8 cellular contexts compared by ENCODE assay signal in the genomic region with DNA sequence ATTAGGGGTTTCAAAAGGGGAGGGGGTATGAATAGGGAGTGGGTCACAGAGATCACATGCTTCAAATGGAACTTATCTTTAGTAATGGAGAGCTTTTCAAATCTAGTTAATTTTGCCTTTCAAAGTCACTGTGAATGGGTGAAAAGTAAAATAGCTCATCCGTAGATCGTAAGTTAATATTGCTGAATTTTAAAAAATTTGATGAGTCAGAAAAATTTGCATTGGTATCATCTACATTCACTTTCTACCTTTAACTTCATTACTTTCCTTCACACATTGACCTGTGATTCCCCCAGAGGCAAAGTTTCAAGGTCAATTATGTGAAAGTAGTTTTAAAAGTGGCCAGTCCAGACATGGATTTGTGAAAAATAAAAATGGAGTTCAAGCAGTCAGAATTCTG.
"Had no signal": no experiment of that assay in that cellular context is flagged by ENCODE, and none has a peak within 500 bp of the region (broad histone marks: within the 10 kb centered on the region; RNA-seq: fewer than 3 reads in every experiment).

No MANE protein-coding gene starts in this region.

- H3K4me1 ChIP-seq: HAP-1 had no signal

- ATAC-seq: HCT116 had no signal

- H3K9ac ChIP-seq: GM23248, KMS-11 had no signal

- FAIRE-seq: HTR-8/SVneo had no signal

- H3K27ac ChIP-seq: GM23248, KMS-11 had no signal

- H3K9me3 ChIP-seq: HAP-1 had no signal

- H3K36me3 ChIP-seq: HAP-1 had no signal

- H3K4me3 ChIP-seq: GM23248, HAP-1 had no signal

- DNase-seq: GM23248, GOT3, H7, KBM-7 had no signal

- H2AFZ ChIP-seq: GM23248 had no signal

- H3K4me2 ChIP-seq: KMS-11 had no signal
